In genomic region chr17:16352838-16353701, GRCh38 we compare ENCODE assay signal across 8 cellular contexts. TPM values are rescaled to one million over a fixed set of nuclear protein-coding genes. Genes with fewer than 3 reads are reported as not detected.
DNase-seq lines count a peak whose midpoint lies in the region; ATAC-seq and TF ChIP-seq lines count a peak whose summit lies in the region.

TSS of gene CENPV (minus strand) at chr17:16353469. CDS start at chr17:16353436, 33 bp downstream.

- TF ChIP-seq EP300 in stomach (IDR thresholded peaks at IDR 0.05): no peak

- peaks cover 7% of the 10 kb centered on the region; the same call in 1 of the 2 replicates for H4K20me1 ChIP-seq in OCI-LY3 (ENCODE audit: insufficient read depth, low read length)

- H3K4me3 Mint-ChIP-seq in activated T-cell treated with anti-CD3 and anti-CD28 coated beads, Interleukin-2, amount 50 U/mL, for 4 hours: peak within 1 kb of the TSS; percentile 96
- peak within 1 kb of the TSS; percentile 98 for H3K4me3 Mint-ChIP-seq in nephron progenitor cell

- TF ChIP-seq CTCF in OCI-LY3 (IDR thresholded peaks at IDR 0.05; ENCODE audit: low read depth, low read length): no peak
- no peak for TF ChIP-seq CTCF in esophagus squamous epithelium (IDR thresholded peaks at IDR 0.05)
- TF ChIP-seq CTCF in nephron progenitor cell (IDR thresholded peaks at IDR 0.05): no peak
- TF ChIP-seq CTCF in stomach (IDR thresholded peaks at IDR 0.05): peak in 1 of 7 experiments; percentile 40

- H3K9me3 Mint-ChIP-seq in activated T-cell treated with anti-CD3 and anti-CD28 coated beads, Interleukin-2, amount 50 U/mL, for 4 hours: no peaks in the 10 kb centered on the region
- peaks cover 6% of the 10 kb centered on the region for H3K9me3 Mint-ChIP-seq in nephron progenitor cell

- peaks cover 29% of the 10 kb centered on the region for H3K79me2 ChIP-seq in ACC112 (ENCODE audit: control insufficient read depth, insufficient read depth, low read length, unreplicated experiment)
- H3K79me2 ChIP-seq in OCI-LY3 (ENCODE audit: low read length): peaks cover 28% of the 10 kb centered on the region

- peak; percentile 72 for ATAC-seq in GM18867 (IDR thresholded peaks at IDR 0.05; ENCODE audit: unreplicated experiment)
- ATAC-seq in HG03175 (IDR thresholded peaks at IDR 0.05; ENCODE audit: unreplicated experiment): peak; percentile 75
- peak; percentile 84 to 86 for ATAC-seq in activated T-cell treated with anti-CD3 and anti-CD28 coated beads, Interleukin-2, amount 50 U/mL, for 4 hours

- H3K27me3 ChIP-seq in ACC112 (ENCODE audit: insufficient read depth, low read length) (no peaks in the 10 kb centered on the region), OCI-LY3 (ENCODE audit: low read depth, low read length) (no peaks in the 10 kb centered on the region), esophagus squamous epithelium (peaks cover 0 to 28% (median 0%) of the 10 kb centered on the region in 4 donors), stomach (no peaks in the 10 kb centered on the region)

- H3K4me3 ChIP-seq in ACC112 (ENCODE audit: low read depth, low read length) (peak within 1 kb of the TSS; percentile 89), OCI-LY3 (ENCODE audit: low read length) (peak within 1 kb of the TSS; percentile 93), esophagus squamous epithelium (peak within 1 kb of the TSS; percentile 47 to 75 (median 60)), stomach (peak within 1 kb of the TSS; percentile 67 to 86 (median 77))

- no peaks in the 10 kb centered on the region for H3K36me3 ChIP-seq in ACC112 (ENCODE audit: insufficient read depth, low read length)
- peaks cover 4% of the 10 kb centered on the region for H3K36me3 ChIP-seq in OCI-LY3 (replicated peaks; ENCODE audit: low read depth, low read length)
- peaks cover 0 to 16% (median 0%) of the 10 kb centered on the region in 3 donors for H3K36me3 ChIP-seq in esophagus squamous epithelium
- peaks cover 5 to 19% (median 18%) of the 10 kb centered on the region in 4 donors for H3K36me3 ChIP-seq in stomach

- H3K4me2 ChIP-seq in OCI-LY3 (ENCODE audit: low read length): peak within 1 kb of the TSS; percentile 97

- H3K27ac ChIP-seq in ACC112 (ENCODE audit: low read depth, low read length) (peak within 1 kb of the TSS; percentile 18; the same call in 1 of the 2 replicates), OCI-LY3 (ENCODE audit: low read length) (peak within 1 kb of the TSS; percentile 28; the same call in 1 of the 2 replicates), esophagus squamous epithelium (peak within 1 kb of the TSS in 3 of 4 donors; percentile 22 to 49 (median 33)), stomach (peak within 1 kb of the TSS; percentile 69 to 86 (median 77))

- DNase-seq in activated T-cell treated with anti-CD3 and anti-CD28 coated beads, Interleukin-2, amount 50 U/mL, for 4 hours: peak; percentile 63
- DNase-seq in esophagus squamous epithelium (lab: John Stamatoyannopoulos, UW) (no peak), nephron progenitor cell (peak; percentile 73), stomach (peak; percentile 64)

- 1% methylated on average over 15 to 28 of the region's 121 CpGs for WGBS in esophagus squamous epithelium, 2 donors
- WGBS in stomach, 5 donors: 1% methylated on average over 15 to 121 of the region's 121 CpGs

- peak within 1 kb of the TSS; percentile 76 for H3K9ac ChIP-seq in OCI-LY3 (ENCODE audit: low read length)

- intact Hi-C loops in esophagus squamous epithelium (cut with DNase I): no loop called here
- intact Hi-C loops in stomach (cut with DNase I; ENCODE audit: low total_unique reads): no loop called here

- H3K4me1 Mint-ChIP-seq in activated T-cell treated with anti-CD3 and anti-CD28 coated beads, Interleukin-2, amount 50 U/mL, for 4 hours (ENCODE audit: low read depth): peaks cover 18% of the 10 kb centered on the region
- H3K4me1 Mint-ChIP-seq in nephron progenitor cell: peaks cover 31% of the 10 kb centered on the region

- H3K4me1 ChIP-seq in ACC112 (ENCODE audit: control insufficient read depth, insufficient read depth, low read length, unreplicated experiment) (peaks cover 6% of the 10 kb centered on the region), OCI-LY3 (ENCODE audit: low read length) (peaks cover 9% of the 10 kb centered on the region), esophagus squamous epithelium (peaks cover 9 to 22% (median 9%) of the 10 kb centered on the region in 3 donors), stomach (peaks cover 13 to 33% (median 16%) of the 10 kb centered on the region in 4 donors)

- TF ChIP-seq POLR2A in esophagus squamous epithelium (IDR thresholded peaks at IDR 0.05): no peak
- TF ChIP-seq POLR2A in stomach (IDR thresholded peaks at IDR 0.05): no peak

- peak within 1 kb of the TSS; percentile 45 for H2AFZ ChIP-seq in ACC112 (ENCODE audit: low read length, unreplicated experiment)
- peak within 1 kb of the TSS; percentile 97 for H2AFZ ChIP-seq in OCI-LY3 (ENCODE audit: low read depth, low read length)

- H3K27ac Mint-ChIP-seq in nephron progenitor cell: peak within 1 kb of the TSS; percentile 99

- no peaks in the 10 kb centered on the region for H3K9me3 ChIP-seq in OCI-LY3 (ENCODE audit: insufficient read depth, low read length)
- no peaks in the 10 kb centered on the region for H3K9me3 ChIP-seq in esophagus squamous epithelium
- H3K9me3 ChIP-seq in stomach: no peaks in the 10 kb centered on the region

- peaks cover 2% of the 10 kb centered on the region for H3K36me3 Mint-ChIP-seq in activated T-cell treated with anti-CD3 and anti-CD28 coated beads, Interleukin-2, amount 50 U/mL, for 4 hours (ENCODE audit: insufficient read depth)
- H3K36me3 Mint-ChIP-seq in nephron progenitor cell (ENCODE audit: low read depth): peaks cover 26% of the 10 kb centered on the region

- peaks cover under 1% of the 10 kb centered on the region for H3K27me3 Mint-ChIP-seq in activated T-cell treated with anti-CD3 and anti-CD28 coated beads, Interleukin-2, amount 50 U/mL, for 4 hours (ENCODE audit: low read depth)
- H3K27me3 Mint-ChIP-seq in nephron progenitor cell (ENCODE audit: low read depth, poor library complexity): peaks cover 10% of the 10 kb centered on the region

RNA-seq across cellular contexts. Expression of gene CENPV, which starts in this region (rescaled TPM):
- total RNA-seq in activated T-cell treated with anti-CD3 and anti-CD28 coated beads, Interleukin-2, amount 50 U/mL, for 4 hours: 100 to 1,000 TPM in 2 of 3 donors, 10 to 100 TPM in 1; 78.4 to 122 (median 103) TPM
- 1 to 10 TPM in 3 of 4 donors, under 1 TPM in 1; 0.56 to 5.1 (median 1.5) TPM for total RNA-seq in esophagus squamous epithelium
- total RNA-seq in stomach: 100 to 1,000 TPM in 1 of 5 donors, 10 to 100 TPM in 4; 24.5 to 324 (median 34.9) TPM
- polyA plus RNA-seq in stomach: 10 to 100 TPM; 32.1 to 41.5 (median 41.4) TPM

Comparison
In these comparisons a context has a peak if more than half of its experiments do, and no peak if none do; other contexts are left out.
1. RNA of gene CENPV (total RNA-seq): 78.4 to 122 TPM in activated T-cell treated with anti-CD3 and anti-CD28 coated beads, Interleukin-2, amount 50 U/mL, for 4 hours and 24.5 to 324 TPM in stomach; 0.56 to 5.1 TPM in esophagus squamous epithelium; every median in the first group is over 4 times any median in the second.
2. H3K27ac ChIP-seq: peak in every context shown above with its lines; median percentile 77 in stomach; 33 in esophagus squamous epithelium; 28 in OCI-LY3; 18 in ACC112.
3. Peak in every context shown above with its lines, with median percentiles within 50 percentile points of each other: H3K4me3 ChIP-seq and ATAC-seq.